In the genomic region with DNA sequence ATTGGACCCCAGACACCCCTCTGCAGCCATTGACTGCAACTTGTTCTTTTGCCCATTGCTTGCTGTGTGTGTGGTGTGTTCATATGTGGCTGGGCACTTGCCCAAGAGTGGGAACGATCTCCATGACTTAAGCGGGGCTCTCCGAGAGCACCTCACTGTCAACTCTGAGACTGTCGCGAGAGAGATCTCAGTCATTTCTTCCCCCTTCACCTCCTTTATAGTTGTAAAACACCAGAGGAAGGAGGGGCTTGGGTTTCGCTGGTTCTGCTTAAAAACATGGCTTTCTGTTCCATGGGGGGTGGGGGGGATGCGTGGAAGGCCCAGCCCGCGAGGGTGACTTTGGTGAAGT, we compare ENCODE assay signal across 12 cellular contexts. TPM values are rescaled to one million over a fixed set of nuclear protein-coding genes. Genes with fewer than 3 reads are reported as not detected.
DNase-seq lines count a peak whose midpoint lies in the region; ATAC-seq, FAIRE-seq and TF ChIP-seq lines count a peak whose summit lies in the region.
"Had no signal": no experiment of that assay in that cellular context is flagged by ENCODE, and none has a peak within 500 bp of the region (broad histone marks: within the 10 kb centered on the region; RNA-seq: fewer than 3 reads in every experiment).

No MANE protein-coding gene starts in this region.

- peak overlapping the region; percentile 75 to 92 for H3K4me3 Mint-ChIP-seq in CD14-positive monocyte
- H3K4me3 Mint-ChIP-seq in activated CD8-positive, alpha-beta T cell treated with anti-CD3 and anti-CD28 coated beads for 36 hours = peak overlapping the region; percentile 56
- H3K4me3 Mint-ChIP-seq in memory B cell = peak overlapping the region; percentile 81

- H3K27ac ChIP-seq in sigmoid colon = no peak overlapping the region
- H3K27ac ChIP-seq: hepatocyte had no signal

- peaks cover 0 to 11% (median 5%) of the 10 kb centered on the region in 7 donors for H3K9me3 Mint-ChIP-seq in CD14-positive monocyte
- no peaks in the 10 kb centered on the region for H3K9me3 Mint-ChIP-seq in activated CD8-positive, alpha-beta T cell treated with anti-CD3 and anti-CD28 coated beads for 36 hours
- no peaks in the 10 kb centered on the region for H3K9me3 Mint-ChIP-seq in memory B cell

- no peaks in the 10 kb centered on the region for H3K36me3 ChIP-seq in sigmoid colon

- TF ChIP-seq EP300 in sigmoid colon (IDR thresholded peaks at IDR 0.05) = no peak

- peaks cover 67% of the 10 kb centered on the region for H3K4me1 Mint-ChIP-seq in CD14-positive monocyte
- H3K4me1 Mint-ChIP-seq in activated CD8-positive, alpha-beta T cell treated with anti-CD3 and anti-CD28 coated beads for 36 hours (ENCODE audit: low read depth) = peaks cover 50% of the 10 kb centered on the region
- peaks cover 34% of the 10 kb centered on the region for H3K4me1 Mint-ChIP-seq in memory B cell

- peaks cover 35 to 57% (median 42%) of the 10 kb centered on the region in 3 donors for H3K27me3 Mint-ChIP-seq in CD14-positive monocyte (ENCODE audit: low read depth in 3 of 3)
- H3K27me3 Mint-ChIP-seq in activated CD8-positive, alpha-beta T cell treated with anti-CD3 and anti-CD28 coated beads for 36 hours = peaks cover 5% of the 10 kb centered on the region
- no peaks in the 10 kb centered on the region for H3K27me3 Mint-ChIP-seq in memory B cell

- POLR2A ChIA-PET in activated CD8-positive, alpha-beta T cell treated with anti-CD3 and anti-CD28 coated beads for 36 hours (lab: Charles Lee) = interaction anchor here (1.2 to 5.9 kb wide), 5 partner anchors 8 to 42 kb away, joined by 3 to 30 read pairs (median 19); a partner anchor contains a TSS

- FAIRE-seq in GM12892 (lab: Jason Lieb, UNC) = no peak

- no peak overlapping the region for H3K4me3 ChIP-seq in sigmoid colon
- H3K4me3 ChIP-seq: hepatocyte had no signal

- 9 to 30% methylated on average over 9 of the region's 9 CpGs for WGBS in sigmoid colon, 2 donors

- peaks cover 0 to 19% (median 17%) of the 10 kb centered on the region in 4 donors for H3K4me1 ChIP-seq in sigmoid colon

- CTCF ChIA-PET in activated CD8-positive, alpha-beta T cell treated with anti-CD3 and anti-CD28 coated beads for 36 hours (lab: Charles Lee) = interaction anchor here (1.0 to 1.7 kb wide), 6 partner anchors 10 to 68 kb away, joined by 3 to 24 read pairs (median 10); a partner anchor contains a TSS

- TF ChIP-seq CTCF in CD14-positive monocyte (IDR thresholded peaks at IDR 0.05) (no peak), sigmoid colon (IDR thresholded peaks at IDR 0.05) (no peak)
- no peak for TF ChIP-seq CTCF in activated CD8-positive, alpha-beta T cell treated with anti-CD3 and anti-CD28 coated beads for 36 hours (IDR thresholded peaks at IDR 0.05)

- no peak for DNase-seq in CD14-positive monocyte (ENCODE audit: low spot score)
- DNase-seq in GM12892 (ENCODE audit: insufficient read length) = no peak
- no peak for DNase-seq in activated CD8-positive, alpha-beta T cell treated with anti-CD3 and anti-CD28 coated beads for 36 hours
- no peak for DNase-seq in memory B cell (ENCODE audit: low spot score in 2 of 2)
- no peak for DNase-seq in sigmoid colon
- DNase-seq: mammary epithelial cell, NCI-H2029 had no signal

- H3K36me3 Mint-ChIP-seq in CD14-positive monocyte (peaks cover 35 to 43% of the 10 kb centered on the region in 2 donors), memory B cell (peaks cover 5% of the 10 kb centered on the region)
- H3K36me3 Mint-ChIP-seq in activated CD8-positive, alpha-beta T cell treated with anti-CD3 and anti-CD28 coated beads for 36 hours (ENCODE audit: low read depth) = peaks cover 40% of the 10 kb centered on the region

- peaks cover 24 to 80% (median 66%) of the 10 kb centered on the region in 3 donors for H3K27me3 ChIP-seq in sigmoid colon

- TF ChIP-seq POLR2A in GM12892 (IDR thresholded peaks at IDR 0.05; ENCODE audit: low read depth, low read length) = 0 out of 2 replicates have a peak, but pooled peaks have one; percentile 57
- TF ChIP-seq POLR2A in sigmoid colon (IDR thresholded peaks at IDR 0.05) = no peak

- H3K27ac Mint-ChIP-seq in CD14-positive monocyte (peak overlapping the region in 3 of 7 donors; percentile 57 to 74 (median 68)), memory B cell (no peak overlapping the region)
- H3K27ac Mint-ChIP-seq in activated CD8-positive, alpha-beta T cell treated with anti-CD3 and anti-CD28 coated beads for 36 hours = peak overlapping the region; percentile 10

- intact Hi-C loops in CD14-positive monocyte (cut with micrococcal nuclease) (no loop called here), sigmoid colon (cut with DNase I) (no loop called here)
- intact Hi-C loops in activated CD8-positive, alpha-beta T cell treated with anti-CD3 and anti-CD28 coated beads for 36 hours (cut with micrococcal nuclease) = no loop called here

- no peak for ATAC-seq in activated CD8-positive, alpha-beta T cell treated with anti-CD3 and anti-CD28 coated beads for 36 hours
- no peak for ATAC-seq in memory B cell (ENCODE audit: low read depth)
- no peak for ATAC-seq in GM19324 (IDR thresholded peaks at IDR 0.05; ENCODE audit: low FRiP score, unreplicated experiment)
- no peak for ATAC-seq in HG03159 (IDR thresholded peaks at IDR 0.05; ENCODE audit: unreplicated experiment)
- no peak for ATAC-seq in GM18870 (IDR thresholded peaks at IDR 0.05; ENCODE audit: unreplicated experiment)

- no peaks in the 10 kb centered on the region for H3K9me3 ChIP-seq in sigmoid colon

RNA-seq across cellular contexts. Expression of a gene that starts 7.4 kb away (rescaled TPM):
- 1 to 10 TPM in 1 of 2 donors, under 1 TPM in 1; 0.51 to 1.4 TPM for polyA plus RNA-seq in CD14-positive monocyte
- 0.81 TPM for polyA plus RNA-seq in GM12892 (2012; ENCODE audit: missing spikeins)
- total RNA-seq in activated CD8-positive, alpha-beta T cell treated with anti-CD3 and anti-CD28 coated beads for 36 hours = not detected
- total RNA-seq in sigmoid colon = not detected
- polyA plus RNA-seq in sigmoid colon = under 1 TPM in 1 of 3 donors, not detected in 2; 0.38 TPM
- total RNA-seq: hepatocyte had no signal

RNA-seq across cellular contexts. Expression of a gene that starts 12.6 kb away (rescaled TPM):
- polyA plus RNA-seq in CD14-positive monocyte = 10 to 100 TPM; 43.2 to 90.6 TPM
- polyA plus RNA-seq in GM12892 (2012; ENCODE audit: missing spikeins) = 22.7 TPM
- 10 to 100 TPM; 39.3 to 45.1 TPM for total RNA-seq in activated CD8-positive, alpha-beta T cell treated with anti-CD3 and anti-CD28 coated beads for 36 hours
- 1 to 10 TPM; 1.8 to 7.1 (median 3.0) TPM for total RNA-seq in sigmoid colon
- polyA plus RNA-seq in sigmoid colon = 10 to 100 TPM in 2 of 3 donors, 1 to 10 TPM in 1; 7.8 to 16.0 (median 15.2) TPM
- total RNA-seq: LHCN-M2, mammary epithelial cell had no signal
- polyA plus RNA-seq: mammary epithelial cell had no signal

RNA-seq across cellular contexts. Expression of a gene that starts 12.8 kb away (rescaled TPM):
- polyA plus RNA-seq in CD14-positive monocyte = 10 to 100 TPM; 16.7 to 25.1 TPM
- polyA plus RNA-seq in GM12892 (2012; ENCODE audit: missing spikeins) = 33.7 TPM
- 10 to 100 TPM; 21.7 to 23.9 TPM for total RNA-seq in activated CD8-positive, alpha-beta T cell treated with anti-CD3 and anti-CD28 coated beads for 36 hours
- 1 to 10 TPM; 1.6 to 4.2 (median 3.5) TPM for total RNA-seq in sigmoid colon
- 10 to 100 TPM in 1 of 3 donors, 1 to 10 TPM in 2; 6.6 to 11.0 (median 7.4) TPM for polyA plus RNA-seq in sigmoid colon
- total RNA-seq: hepatocyte, LHCN-M2, mammary epithelial cell had no signal
- polyA plus RNA-seq: hepatocyte, mammary epithelial cell had no signal

Comparison
In these comparisons a context has a peak if more than half of its experiments do, and no peak if none do; other contexts are left out.
1. RNA of a gene that starts 12.6 kb away (total RNA-seq): 39.3 to 45.1 TPM in activated CD8-positive, alpha-beta T cell treated with anti-CD3 and anti-CD28 coated beads for 36 hours; 1.8 to 7.1 TPM in sigmoid colon; every median in the first group is over 4 times any median in the second.
2. RNA of a gene that starts 12.8 kb away (total RNA-seq): 21.7 to 23.9 TPM in activated CD8-positive, alpha-beta T cell treated with anti-CD3 and anti-CD28 coated beads for 36 hours; 1.6 to 4.2 TPM in sigmoid colon; every median in the first group is over 4 times any median in the second.
3. Peak in every context shown above with its lines, with median percentiles within 50 percentile points of each other: H3K4me3 Mint-ChIP-seq.